ENCODE assay signal across 1 cellular context in genomic region chr12:130859128-130859527, GRCh38.
TF ChIP-seq lines count a peak whose summit lies in the region.

No MANE protein-coding gene starts in this region.

TF ChIP-seq in H1, 55 proteins besides CTCF, POLR2A, EP300 and RAD21 (continued from another document):
- TF ChIP-seq FOSL1 (IDR thresholded peaks at IDR 0.05; ENCODE audit: insufficient read depth, low read depth, low read length) (no peak), TBP (IDR thresholded peaks at IDR 0.05; ENCODE audit: low read depth, low read length) (no peak), SP1 (IDR thresholded peaks at IDR 0.05; ENCODE audit: low read depth, low read length) (no peak), PHF8 (conservative IDR thresholded peaks at IDR 0.05; ENCODE audit: low read depth, low read length) (no peak)
